ENCODE assay signal across 22 cellular contexts in genomic region chr2:23673082-23673481, GRCh38.
"Had no signal": no experiment of that assay in that cellular context is flagged by ENCODE, and none has a peak within 500 bp of the region (broad histone marks: within the 10 kb centered on the region; RNA-seq: fewer than 3 reads in every experiment).

No MANE protein-coding gene starts in this region.

- H3K4me1 Mint-ChIP-seq: memory B cell had no signal

- H2AFZ ChIP-seq: hepatocyte had no signal

- H3K27ac Mint-ChIP-seq: dendritic cell treated with granulocyte-macrophage colony-stimulating factor and Interleukin-4, amounts not matched to agents 40 ng/mL and 50 ng/mL, for 4 days; effector memory CD8-positive, alpha-beta T cell; memory B cell had no signal

- H3K9me3 Mint-ChIP-seq: dendritic cell treated with granulocyte-macrophage colony-stimulating factor and Interleukin-4, amounts not matched to agents 40 ng/mL and 50 ng/mL, for 4 days; memory B cell had no signal

- H3K36me3 ChIP-seq: left ventricle myocardium inferior, lower lobe of right lung, ovary, right atrium auricular region, suprapubic skin, thyroid gland, upper lobe of right lung, vagina had no signal

- H3K4me3 Mint-ChIP-seq: dendritic cell treated with granulocyte-macrophage colony-stimulating factor and Interleukin-4, amounts not matched to agents 40 ng/mL and 50 ng/mL, for 4 days; effector memory CD8-positive, alpha-beta T cell; memory B cell had no signal

- H3K36me3 Mint-ChIP-seq: memory B cell had no signal

- H3K9me3 ChIP-seq: lower lobe of right lung, ovary, right atrium auricular region, suprapubic skin, thyroid gland, upper lobe of right lung, vagina had no signal

- ATAC-seq: effector memory CD8-positive, alpha-beta T cell; foreskin keratinocyte; left cardiac atrium; lower lobe of right lung had no signal

- H3K27ac ChIP-seq: foreskin keratinocyte, hepatocyte, left ventricle myocardium inferior, lower lobe of right lung, ovary, right atrium auricular region, suprapubic skin, thyroid gland, upper lobe of right lung, vagina had no signal

- H3K4me2 ChIP-seq: hepatocyte had no signal

- FAIRE-seq: colon, kidney, small intestine had no signal

- H3K27me3 Mint-ChIP-seq: dendritic cell treated with granulocyte-macrophage colony-stimulating factor and Interleukin-4, amounts not matched to agents 40 ng/mL and 50 ng/mL, for 4 days had no signal

- H3K27me3 ChIP-seq: foreskin keratinocyte, hepatocyte, ovary, right atrium auricular region, suprapubic skin, thyroid gland, upper lobe of right lung, vagina had no signal

- H3K4me1 ChIP-seq: foreskin keratinocyte, lower lobe of right lung, upper lobe of right lung had no signal

- H3K4me3 ChIP-seq: hepatocyte, left ventricle myocardium inferior, lower lobe of right lung, ovary, right atrium auricular region, suprapubic skin, thyroid gland, upper lobe of right lung, vagina had no signal

- H3K79me2 ChIP-seq: hepatocyte had no signal

- DNase-seq: effector memory CD8-positive, alpha-beta T cell; erythroblast; foreskin keratinocyte; kidney; left cardiac atrium; left ventricle myocardium inferior; lower lobe of right lung; midbrain; nucleus accumbens; ovary; small intestine; stimulated activated CD4-positive, alpha-beta T cell treated with anti-CD3 and anti-CD28 coated beads, Interleukin-12 subunit alpha, Interleukin-12 subunit beta, amount 100 ng/mL, for 4 hours; stimulated activated naive CD4-positive, alpha-beta T cell; thyroid gland; upper lobe of right lung had no signal
